Comparison of ENCODE assay signal across 9 cellular contexts in genomic region chr1:160429702-160430535, GRCh38. TPM values are rescaled to one million over a fixed set of nuclear protein-coding genes. Genes with fewer than 3 reads are reported as not detected.
DNase-seq lines count a peak whose midpoint lies in the region; ATAC-seq and TF ChIP-seq lines count a peak whose summit lies in the region.
"Had no signal": no experiment of that assay in that cellular context is flagged by ENCODE, and none has a peak within 500 bp of the region (broad histone marks: within the 10 kb centered on the region; RNA-seq: fewer than 3 reads in every experiment).

No MANE protein-coding gene starts in this region.

- no peaks in the 10 kb centered on the region for H4K20me1 ChIP-seq in OCI-LY3 (ENCODE audit: insufficient read depth, low read length)

- ATAC-seq in GM18517 (IDR thresholded peaks at IDR 0.05; ENCODE audit: unreplicated experiment) (peak; percentile 44), GM21723 (IDR thresholded peaks at IDR 0.05; ENCODE audit: unreplicated experiment) (peak; percentile 52)

- H3K9me3 Mint-ChIP-seq in nephron progenitor cell = no peaks in the 10 kb centered on the region

- H3K4me2 ChIP-seq in OCI-LY3 (ENCODE audit: low read length) = peak overlapping the region; percentile 56

- peak overlapping the region; percentile 70 for H3K27ac Mint-ChIP-seq in nephron progenitor cell

- no peaks in the 10 kb centered on the region for H3K27me3 ChIP-seq in OCI-LY3 (ENCODE audit: low read depth, low read length)

- peak overlapping the region; percentile 21 for H3K9ac ChIP-seq in OCI-LY3 (ENCODE audit: low read length)

- H3K4me1 ChIP-seq in OCI-LY3 (ENCODE audit: low read length) = peaks cover 48% of the 10 kb centered on the region

- peak overlapping the region; percentile 7 for H3K4me3 ChIP-seq in OCI-LY3 (ENCODE audit: low read length)

- in situ Hi-C loops in G401 (cut with HindIII; ENCODE audit: low sequenced_read_pairs) = no loop called here

- peaks cover 5% of the 10 kb centered on the region for H3K4me1 Mint-ChIP-seq in nephron progenitor cell

- TF ChIP-seq CTCF in OCI-LY3 (IDR thresholded peaks at IDR 0.05; ENCODE audit: low read depth, low read length) = no peak
- TF ChIP-seq CTCF in nephron progenitor cell (IDR thresholded peaks at IDR 0.05) = no peak

- no peak overlapping the region for H3K4me3 Mint-ChIP-seq in nephron progenitor cell

- H3K27me3 Mint-ChIP-seq in nephron progenitor cell (ENCODE audit: low read depth, poor library complexity) = peaks cover 15% of the 10 kb centered on the region

- H3K36me3 ChIP-seq in OCI-LY3 (replicated peaks; ENCODE audit: low read depth, low read length) = peaks cover 7% of the 10 kb centered on the region

- peaks cover 9% of the 10 kb centered on the region; the same call in 1 of the 2 replicates for H3K9me3 ChIP-seq in OCI-LY3 (ENCODE audit: insufficient read depth, low read length)

- peaks cover 21% of the 10 kb centered on the region for H3K36me3 Mint-ChIP-seq in nephron progenitor cell (ENCODE audit: low read depth)

- no peaks in the 10 kb centered on the region for H3K79me2 ChIP-seq in OCI-LY3 (ENCODE audit: low read length)

- peak overlapping the region; percentile 67 for H3K27ac ChIP-seq in OCI-LY3 (ENCODE audit: low read length)

- DNase-seq in nephron progenitor cell = no peak
- no peak for DNase-seq in G401 (ENCODE audit: low spot score)
- no peak for DNase-seq in NCI-H1092 (lab: John Stamatoyannopoulos, UW)
- DNase-seq in effector CD4-positive, alpha-beta T cell = no peak
- DNase-seq in HuH-7.5 (ENCODE audit: low spot score) = no peak

- H2AFZ ChIP-seq in OCI-LY3 (ENCODE audit: low read depth, low read length) = no peak overlapping the region

RNA-seq across cellular contexts. Expression of gene VANGL2, which starts 29.6 kb away (rescaled TPM):
- total RNA-seq in G401 (2014; rRNA removed; shearing (Covaris generic)) = 1.0 and 3.0 TPM in 2 replicates
- total RNA-seq: fibroblast of lung had no signal
